ENCODE assay signal across 24 cellular contexts in the genomic region with DNA sequence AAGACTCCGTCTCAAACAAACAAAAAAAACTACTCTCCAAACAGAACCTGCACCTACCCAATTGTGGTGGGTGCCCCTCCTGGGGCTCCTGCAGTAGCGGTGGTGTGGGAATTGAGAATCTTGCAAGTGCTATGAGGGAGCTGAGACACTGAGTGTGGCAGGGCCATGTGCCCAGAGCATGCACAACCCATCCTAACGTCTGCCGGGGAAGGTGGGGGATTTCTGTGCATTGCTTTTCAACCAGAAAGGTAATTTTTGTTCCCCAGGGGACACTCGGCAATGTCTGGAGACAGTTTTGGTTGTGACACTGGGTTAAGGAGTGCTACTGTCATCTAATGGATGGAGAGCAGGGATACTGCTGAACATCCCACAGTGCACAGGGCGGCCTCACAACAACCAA.
"Had no signal": no experiment of that assay in that cellular context is flagged by ENCODE, and none has a peak within 500 bp of the region (broad histone marks: within the 10 kb centered on the region; RNA-seq: fewer than 3 reads in every experiment).

No MANE protein-coding gene starts in this region.

- H3K4me3 ChIP-seq: colonic mucosa, esophagus muscularis mucosa, gastroesophageal sphincter, heart left ventricle, left lung, lower lobe of right lung, mucosa of descending colon had no signal

- H3K9me3 ChIP-seq: colonic mucosa, esophagus muscularis mucosa, gastroesophageal sphincter, heart left ventricle, left lung, lower lobe of right lung, mucosa of descending colon had no signal

- DNase-seq: colonic mucosa; cortex of kidney; effector CD8-positive, alpha-beta T cell; effector memory CD8-positive, alpha-beta T cell; foreskin keratinocyte; heart left ventricle; hippocampal formation; left cardiac atrium; left lung; left ventricle myocardium superior; lower lobe of right lung; mesenchymal stem cell; mucosa of descending colon; naive B cell; naive thymus-derived CD8-positive, alpha-beta T cell had no signal

- ATAC-seq: effector memory CD8-positive, alpha-beta T cell; foreskin keratinocyte; gastroesophageal sphincter; heart left ventricle; left cardiac atrium; left lung; left ventricle myocardium superior; lower lobe of right lung; mucosa of descending colon; naive thymus-derived CD8-positive, alpha-beta T cell had no signal

- H3K27me3 ChIP-seq: colonic mucosa, esophagus muscularis mucosa, foreskin keratinocyte, gastroesophageal sphincter, heart left ventricle, left lung had no signal

- FAIRE-seq: endometrium, frontal cortex, islet of Langerhans, keratinocyte had no signal

- H3K4me1 Mint-ChIP-seq: endodermal cell had no signal

- H3K36me3 ChIP-seq: colonic mucosa, heart left ventricle, left lung had no signal

- H3K27ac ChIP-seq: colonic mucosa, esophagus muscularis mucosa, foreskin keratinocyte, gastroesophageal sphincter, heart left ventricle, left lung, lower lobe of right lung had no signal

- H3K9me3 Mint-ChIP-seq: dendritic cell treated with granulocyte-macrophage colony-stimulating factor and Interleukin-4, amounts not matched to agents 40 ng/mL and 50 ng/mL, for 4 days; effector memory CD8-positive, alpha-beta T cell had no signal

- H3K27me3 Mint-ChIP-seq: dendritic cell treated with granulocyte-macrophage colony-stimulating factor and Interleukin-4, amounts not matched to agents 40 ng/mL and 50 ng/mL, for 4 days; effector memory CD8-positive, alpha-beta T cell; naive B cell; naive thymus-derived CD8-positive, alpha-beta T cell had no signal

- H3K27ac Mint-ChIP-seq: dendritic cell treated with granulocyte-macrophage colony-stimulating factor and Interleukin-4, amounts not matched to agents 40 ng/mL and 50 ng/mL, for 4 days; effector memory CD8-positive, alpha-beta T cell; endodermal cell; mesothelial cell of epicardium; naive B cell had no signal

- H3K4me3 Mint-ChIP-seq: dendritic cell treated with granulocyte-macrophage colony-stimulating factor and Interleukin-4, amounts not matched to agents 40 ng/mL and 50 ng/mL, for 4 days; effector memory CD8-positive, alpha-beta T cell; endodermal cell; mesothelial cell of epicardium; naive B cell; naive thymus-derived CD8-positive, alpha-beta T cell had no signal

- H3K4me1 ChIP-seq: colonic mucosa, esophagus muscularis mucosa, foreskin keratinocyte, left lung, lower lobe of right lung had no signal
